30 cellular contexts compared by ENCODE assay signal in genomic region chr17:43464046-43464445, GRCh38.
"Had no signal": no experiment of that assay in that cellular context is flagged by ENCODE, and none has a peak within 500 bp of the region (broad histone marks: within the 10 kb centered on the region; RNA-seq: fewer than 3 reads in every experiment).

No MANE protein-coding gene starts in this region.

- H3K36me3 ChIP-seq: brain microvascular endothelial cell, cardiac muscle cell, colonic mucosa, esophagus squamous epithelium, WERI-Rb-1 had no signal

- ATAC-seq: activated CD4-positive, CD25-positive, alpha-beta regulatory T cell treated with anti-CD3 and anti-CD28 coated beads, Interleukin-2, amount 50 U/mL, for 24 hours; activated CD8-positive, alpha-beta T cell treated with anti-CD3 and anti-CD28 coated beads for 36 hours; activated T-cell treated with anti-CD3 and anti-CD28 coated beads, Interleukin-2, amount 50 U/mL, for 4 hours; activated T-helper 17 cell treated with anti-CD3 and anti-CD28 coated beads, Interleukin-2, amount 50 U/mL, for 72 hours; T-helper 17 cell had no signal

- DNase-seq: activated B cell treated with CpG ODN at 0.5 μM for 24 hours; activated CD4-positive, alpha-beta T cell treated with anti-CD3 and anti-CD28 coated beads for 48 hours; activated CD4-positive, alpha-beta T cell treated with anti-CD3 and anti-CD28 coated beads, Interleukin-2, amount 50 U/mL, for 1 hour; activated CD4-positive, alpha-beta T cell treated with anti-CD3 and anti-CD28 coated beads, Interleukin-2, amount 50 U/mL, for 48 hours; activated CD8-positive, alpha-beta memory T cell treated with anti-CD3 and anti-CD28 coated beads for 24 hours; activated CD8-positive, alpha-beta T cell treated with anti-CD3 and anti-CD28 coated beads for 36 hours; activated effector memory CD4-positive, alpha-beta T cell treated with Interleukin-2 at 50 U/mL for 16 hours; activated gamma-delta T cell treated with Interleukin-2 at 50 U/mL for 16 hours; activated naive CD4-positive, alpha-beta T cell treated with anti-CD3 and anti-CD28 coated beads, Interleukin-2, amount 50 U/mL, for 16 hours; activated naive CD4-positive, alpha-beta T cell treated with Interleukin-2 at 50 U/mL for 16 hours; activated T-cell treated with anti-CD3 and anti-CD28 coated beads, Interleukin-2, amount 50 U/mL, for 4 hours; amniotic stem cell; anterior cingulate cortex; brain microvascular endothelial cell; central memory CD4-positive, alpha-beta T cell; cerebellar nuclear complex; colonic mucosa; dorsolateral prefrontal cortex; effector memory CD4-positive, alpha-beta T cell; esophagus squamous epithelium; foreskin melanocyte; head of caudate nucleus; T-helper 1 cell; T-helper 17 cell; T1000; WERI-Rb-1 had no signal

- FAIRE-seq: astrocyte had no signal

- H3K27me3 ChIP-seq: brain microvascular endothelial cell, cardiac muscle cell, colonic mucosa, dorsolateral prefrontal cortex, esophagus squamous epithelium had no signal

- H3K9me3 ChIP-seq: colonic mucosa, esophagus squamous epithelium had no signal

- H3K4me1 ChIP-seq: colonic mucosa had no signal

- H3K4me3 ChIP-seq: cardiac muscle cell, colonic mucosa, dorsolateral prefrontal cortex, esophagus squamous epithelium had no signal

- H3K27ac ChIP-seq: brain microvascular endothelial cell, cardiac muscle cell, colonic mucosa, dorsolateral prefrontal cortex, esophagus squamous epithelium, WERI-Rb-1 had no signal
